11 cellular contexts compared by ENCODE assay signal in genomic region chr11:77071671-77072605, GRCh38. TPM values are rescaled to one million over a fixed set of nuclear protein-coding genes. Genes with fewer than 3 reads are reported as not detected.
A peak's percentile ranks its signal among the peaks of the same experiment; 100 is the strongest.
DNase-seq lines count a peak whose midpoint lies in the region; ATAC-seq, FAIRE-seq and TF ChIP-seq lines count a peak whose summit lies in the region.
"Had no signal": no experiment of that assay in that cellular context is flagged by ENCODE, and none has a peak within 500 bp of the region (broad histone marks: within the 10 kb centered on the region; RNA-seq: fewer than 3 reads in every experiment).

No MANE protein-coding gene starts in this region.

- peak; percentile 19 for DNase-seq in NK-92 treated with Interleukin-12 subunit alpha and Interleukin-12 subunit beta, amount 100 ng/mL, for 24 hours (lab: John Stamatoyannopoulos, UW)
- DNase-seq in NK-92 (lab: John Stamatoyannopoulos, UW; ENCODE audit: unreplicated experiment): no peak
- peak; percentile 5 for DNase-seq in activated B cell treated with CpG ODN at 0.5 μM for 24 hours
- peak; percentile 80 for DNase-seq in islet precursor cell
- no peak for DNase-seq in thyroid gland
- DNase-seq in D721Med (ENCODE audit: insufficient read length, low spot score): no peak
- DNase-seq in COLO829 (ENCODE audit: low spot score): no peak
- DNase-seq: NCI-H69 had no signal

- peak overlapping the region in 2 of 3 donors; percentile 56 to 67 for H3K27ac ChIP-seq in thyroid gland

- POLR2A ChIA-PET in activated B cell treated with CpG ODN at 0.5 μM for 24 hours (lab: Charles Lee): no interaction called here

- H3K36me3 ChIP-seq in thyroid gland: no peaks in the 10 kb centered on the region

- 78 to 88% methylated on average over 13 to 15 of the region's 15 CpGs for WGBS in thyroid gland, 2 donors

- ATAC-seq in activated B cell treated with CpG ODN at 0.5 μM for 24 hours (ENCODE audit: low read depth) (no peak), HG03175 (IDR thresholded peaks at IDR 0.05; ENCODE audit: unreplicated experiment) (no peak)

- no peaks in the 10 kb centered on the region for H3K27me3 ChIP-seq in thyroid gland

- H3K9me3 Mint-ChIP-seq in activated B cell treated with CpG ODN at 0.5 μM for 24 hours: no peaks in the 10 kb centered on the region

- H3K36me3 Mint-ChIP-seq in activated B cell treated with CpG ODN at 0.5 μM for 24 hours (ENCODE audit: low read depth): no peaks in the 10 kb centered on the region

- H3K9me3 ChIP-seq in thyroid gland: no peaks in the 10 kb centered on the region

- TF ChIP-seq CTCF in activated B cell treated with CpG ODN at 0.5 μM for 24 hours (IDR thresholded peaks at IDR 0.05): no peak
- TF ChIP-seq CTCF in thyroid gland (IDR thresholded peaks at IDR 0.05): no peak
- no peak for TF ChIP-seq CTCF in D721Med (IDR thresholded peaks at IDR 0.05; ENCODE audit: insufficient read depth, missing control alignments)

- H3K4me1 Mint-ChIP-seq in activated B cell treated with CpG ODN at 0.5 μM for 24 hours: peaks cover 5% of the 10 kb centered on the region

- no peak for FAIRE-seq in D721Med (lab: Jason Lieb, UNC)
- FAIRE-seq: A204.1, frontal cortex had no signal

- no peaks in the 10 kb centered on the region for H3K27me3 Mint-ChIP-seq in activated B cell treated with CpG ODN at 0.5 μM for 24 hours

- intact Hi-C loops in activated B cell treated with CpG ODN at 0.5 μM for 24 hours (cut with micrococcal nuclease) (no loop called here), thyroid gland (cut with DNase I) (no loop called here)

- no peak overlapping the region for H3K4me3 Mint-ChIP-seq in activated B cell treated with CpG ODN at 0.5 μM for 24 hours

- CTCF ChIA-PET in activated B cell treated with CpG ODN at 0.5 μM for 24 hours (lab: Charles Lee): no interaction called here

- H3K4me3 ChIP-seq in thyroid gland (replicated peaks in 1 of 3): no peak overlapping the region

- H3K4me1 ChIP-seq in thyroid gland: peaks cover 0 to 40% of the 10 kb centered on the region in 2 donors

- no peak for TF ChIP-seq POLR2A in thyroid gland (IDR thresholded peaks at IDR 0.05)

- H3K27ac Mint-ChIP-seq in activated B cell treated with CpG ODN at 0.5 μM for 24 hours: no peak overlapping the region

RNA-seq across cellular contexts. Expression of gene CAPN5, which starts 5.2 kb away (rescaled TPM):
- 0.44 and 0.71 TPM in 2 replicates for total RNA-seq in activated B cell treated with CpG ODN at 0.5 μM for 24 hours
- total RNA-seq in thyroid gland: 1 to 10 TPM; 3.0 to 5.6 (median 4.1) TPM

RNA-seq across cellular contexts. Expression of gene OMP, which starts 30.7 kb away (rescaled TPM):
- not detected in 2 replicates for total RNA-seq in activated B cell treated with CpG ODN at 0.5 μM for 24 hours
- 1 to 10 TPM in 1 of 4 donors, not detected in 3; 2.3 TPM for total RNA-seq in thyroid gland
- total RNA-seq: frontal cortex had no signal

RNA-seq across cellular contexts. Expression of gene B3GNT6, which starts 37.7 kb away (rescaled TPM):
- not detected in 2 replicates for total RNA-seq in activated B cell treated with CpG ODN at 0.5 μM for 24 hours
- under 1 TPM in 1 of 4 donors, not detected in 3; 0.40 TPM for total RNA-seq in thyroid gland
- total RNA-seq: frontal cortex had no signal

RNA-seq across cellular contexts. Expression of gene MYO7A, which starts 56.1 kb away (rescaled TPM):
- total RNA-seq in activated B cell treated with CpG ODN at 0.5 μM for 24 hours: 5.1 and 5.4 TPM in 2 replicates
- 1 to 10 TPM; 3.8 to 8.7 (median 5.7) TPM for total RNA-seq in thyroid gland

Comparison
In these comparisons a context has a peak if more than half of its experiments do, and no peak if none do; other contexts are left out.
1. DNase-seq: peak in NK-92 treated with Interleukin-12 subunit alpha and Interleukin-12 subunit beta, amount 100 ng/mL, for 24 hours (single experiment), activated B cell treated with CpG ODN at 0.5 μM for 24 hours (single experiment) and islet precursor cell (single experiment); none in NK-92 (single experiment), thyroid gland (0 of 2), D721Med (single experiment) and COLO829 (single experiment).